1 cellular context compared by ENCODE assay signal in genomic region chr13:98785405-98785804, GRCh38.
TF ChIP-seq lines count a peak whose summit lies in the region.

No MANE protein-coding gene starts in this region.

TF ChIP-seq in H1, 55 proteins besides CTCF, POLR2A, EP300 and RAD21 (continued from another document):
- no peak for TF ChIP-seq ATF2 (IDR thresholded peaks at IDR 0.05; ENCODE audit: low read length)
- no peak for TF ChIP-seq SIX5 (IDR thresholded peaks at IDR 0.05; ENCODE audit: low read depth, low read length)
- no peak for TF ChIP-seq RBBP5 (IDR thresholded peaks at IDR 0.05; ENCODE audit: borderline replicate concordance, low read depth, low read length)
- no peak for TF ChIP-seq ATF3 (IDR thresholded peaks at IDR 0.05; ENCODE audit: insufficient read depth, low read depth, low read length)
- TF ChIP-seq POLR2AphosphoS5 (IDR thresholded peaks at IDR 0.05; ENCODE audit: low read depth, low read length) = no peak
- no peak for TF ChIP-seq NRF1 (IDR thresholded peaks at IDR 0.05; ENCODE audit: low read depth, low read length)
- no peak for TF ChIP-seq E2F6 (IDR thresholded peaks at IDR 0.05)
- no peak for TF ChIP-seq CREB1 (IDR thresholded peaks at IDR 0.05)
- no peak for TF ChIP-seq PHF8 (conservative IDR thresholded peaks at IDR 0.05; ENCODE audit: low read depth, low read length)
- no peak for TF ChIP-seq SIN3A (conservative IDR thresholded peaks at IDR 0.05 in 1 of 2, IDR thresholded peaks at IDR 0.05 in 1 of 2; ENCODE audit: low read depth in 1 of 2, low read length in 2 of 2)
- no peak for TF ChIP-seq SUZ12 (IDR thresholded peaks at IDR 0.05; ENCODE audit: low read length)
